ENCODE assay signal across 1 cellular context in the genomic region with DNA sequence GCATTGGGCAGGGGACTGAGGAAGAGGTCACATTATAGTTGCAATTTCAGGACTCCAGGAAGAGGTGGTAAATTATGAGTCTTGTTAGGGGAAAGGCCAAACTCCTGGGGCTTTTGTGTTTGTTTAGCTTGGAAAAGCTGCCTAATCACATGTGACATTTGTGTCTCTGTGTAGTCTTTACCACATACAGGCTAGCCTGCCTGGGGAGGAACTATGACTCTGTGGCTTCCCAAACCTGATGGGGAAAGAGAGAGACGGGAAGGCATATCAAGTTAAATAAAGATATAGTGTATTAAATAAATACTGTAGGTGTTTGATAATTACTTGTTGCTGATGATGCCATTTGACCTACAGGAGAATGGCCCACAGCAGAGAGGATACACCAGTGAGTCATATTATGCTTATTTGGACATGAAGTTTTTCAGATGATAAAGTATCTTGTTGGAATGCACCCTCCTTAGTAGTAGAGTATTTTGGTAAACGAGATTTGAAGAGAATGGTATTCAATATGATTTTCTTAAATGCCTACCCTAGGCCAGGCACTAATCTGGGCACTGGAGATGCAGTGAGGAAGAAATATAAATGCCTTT.
A peak's percentile ranks its signal among the peaks of the same experiment; 100 is the strongest.
TF ChIP-seq lines count a peak whose summit lies in the region.

No MANE protein-coding gene starts in this region.

TF ChIP-seq in SK-N-SH, 30 proteins besides CTCF, POLR2A, EP300 and RAD21:
- TF ChIP-seq USF2 (IDR thresholded peaks at IDR 0.05; ENCODE audit: borderline replicate concordance, low read depth, low read length), result no peak
- TF ChIP-seq FOSL2 (IDR thresholded peaks at IDR 0.05; ENCODE audit: borderline replicate concordance, low read depth), result peak; percentile 17; the same call in 1 of the 2 replicates
- no peak for TF ChIP-seq MAX (IDR thresholded peaks at IDR 0.05; ENCODE audit: low read depth)
